Comparison of ENCODE assay signal across 10 cellular contexts in genomic region chr3:45507820-45508317, GRCh38.
A peak's percentile ranks its signal among the peaks of the same experiment; 100 is the strongest.
DNase-seq lines count a peak whose midpoint lies in the region; ATAC-seq and TF ChIP-seq lines count a peak whose summit lies in the region.
"Had no signal": no experiment of that assay in that cellular context is flagged by ENCODE, and none has a peak within 500 bp of the region (broad histone marks: within the 10 kb centered on the region; RNA-seq: fewer than 3 reads in every experiment).

No MANE protein-coding gene starts in this region.

- H3K9me3 ChIP-seq in cardiac muscle cell (ENCODE audit: low read depth) = no peaks in the 10 kb centered on the region
- H3K9me3 ChIP-seq in skeletal muscle tissue (ENCODE audit: control insufficient read depth in 3 of 3, low read length in 3 of 3) = no peaks in the 10 kb centered on the region

- intact Hi-C loops in activated CD4-positive, alpha-beta T cell treated with anti-CD3 and anti-CD28 coated beads for 36 hours (cut with DNase I, micrococcal nuclease) = loop anchor here (2.0 to 5.0 kb wide), 6 partner anchors 21 to 466 kb away; partner anchors contain the start of gene TMEM158 (in 1 of the 2)

- H3K4me1 Mint-ChIP-seq in activated CD4-positive, alpha-beta T cell treated with anti-CD3 and anti-CD28 coated beads for 36 hours = peaks cover 13% of the 10 kb centered on the region

- ATAC-seq in activated CD4-positive, alpha-beta T cell treated with anti-CD3 and anti-CD28 coated beads for 36 hours = no peak
- no peak for ATAC-seq in HG03521 (IDR thresholded peaks at IDR 0.05; ENCODE audit: unreplicated experiment)

- H3K4me3 ChIP-seq in cardiac muscle cell = no peak overlapping the region
- no peak overlapping the region for H3K4me3 ChIP-seq in skeletal muscle tissue (ENCODE audit: low read length in 3 of 3)

- H3K4me1 ChIP-seq in cardiac muscle cell (ENCODE audit: low read depth) = no peaks in the 10 kb centered on the region
- peaks cover 0 to 10% (median 9%) of the 10 kb centered on the region in 3 donors for H3K4me1 ChIP-seq in skeletal muscle tissue (ENCODE audit: control insufficient read depth in 3 of 3, insufficient read depth in 3 of 3, low read length in 3 of 3)

- no peaks in the 10 kb centered on the region for H3K27me3 Mint-ChIP-seq in activated CD4-positive, alpha-beta T cell treated with anti-CD3 and anti-CD28 coated beads for 36 hours
- H3K27me3 Mint-ChIP-seq: T-cell had no signal

- H3K27ac Mint-ChIP-seq in activated CD4-positive, alpha-beta T cell treated with anti-CD3 and anti-CD28 coated beads for 36 hours = no peak overlapping the region
- H3K27ac Mint-ChIP-seq: T-cell had no signal

- peak overlapping the region in 2 of 3 donors; percentile 2 to 17 for H3K9ac ChIP-seq in skeletal muscle tissue (ENCODE audit: low read depth in 1 of 3, low read length in 3 of 3)

- no peaks in the 10 kb centered on the region for H3K36me3 ChIP-seq in cardiac muscle cell
- H3K36me3 ChIP-seq in skeletal muscle tissue (ENCODE audit: control insufficient read depth in 3 of 3, insufficient read depth in 3 of 3, low read length in 3 of 3) = peaks cover 0 to 3% (median under 1%) of the 10 kb centered on the region in 3 donors

- H3K27ac ChIP-seq in cardiac muscle cell = no peak overlapping the region
- no peak overlapping the region for H3K27ac ChIP-seq in skeletal muscle tissue (ENCODE audit: low read depth, low read length)
- H3K27ac ChIP-seq: 22Rv1 had no signal

- POLR2A ChIA-PET in activated CD4-positive, alpha-beta T cell treated with anti-CD3 and anti-CD28 coated beads for 36 hours (lab: Charles Lee) = no interaction called here

- TF ChIP-seq CTCF in cardiac muscle cell (IDR thresholded peaks at IDR 0.05; ENCODE audit: low read depth, low read length) = peak; percentile 58

- CTCF ChIA-PET in activated CD4-positive, alpha-beta T cell treated with anti-CD3 and anti-CD28 coated beads for 36 hours (lab: Charles Lee) = interaction anchor here (0.5 to 3.1 kb wide), 15 partner anchors 10 to 470 kb away, joined by 3 to 14 read pairs (median 4); no protein-coding TSS in a partner anchor

- no peaks in the 10 kb centered on the region for H3K27me3 ChIP-seq in cardiac muscle cell
- H3K27me3 ChIP-seq in skeletal muscle tissue (ENCODE audit: control insufficient read depth in 3 of 3, insufficient read depth in 3 of 3, low read length in 3 of 3) = no peaks in the 10 kb centered on the region

- no peaks in the 10 kb centered on the region for H3K9me3 Mint-ChIP-seq in activated CD4-positive, alpha-beta T cell treated with anti-CD3 and anti-CD28 coated beads for 36 hours (ENCODE audit: low read depth)
- H3K9me3 Mint-ChIP-seq: T-cell had no signal

- DNase-seq in DMS53 (lab: John Stamatoyannopoulos, UW) (peak; percentile 1), DMS53 treated with DMSO at 0.1 percent for 48 hours (lab: John Stamatoyannopoulos, UW; ENCODE audit: unreplicated experiment) (no peak), SW480 (ENCODE audit: low spot score) (peak; percentile 81), cardiac muscle cell (ENCODE audit: low read depth in 1 of 2, low spot score in 1 of 2) (peak; percentile 58 to 73), activated gamma-delta T cell (lab: John Stamatoyannopoulos, UW) (no peak)
- no peak for DNase-seq in activated CD4-positive, alpha-beta T cell treated with anti-CD3 and anti-CD28 coated beads for 36 hours
- DNase-seq: T-cell had no signal

- H3K4me3 Mint-ChIP-seq in activated CD4-positive, alpha-beta T cell treated with anti-CD3 and anti-CD28 coated beads for 36 hours = no peak overlapping the region
- H3K4me3 Mint-ChIP-seq: T-cell had no signal

- peaks cover 6% of the 10 kb centered on the region for H3K36me3 Mint-ChIP-seq in activated CD4-positive, alpha-beta T cell treated with anti-CD3 and anti-CD28 coated beads for 36 hours (ENCODE audit: low read depth)

Comparison
In these comparisons a context has a peak if more than half of its experiments do, and no peak if none do; other contexts are left out.
1. DNase-seq: peak in DMS53 (single experiment), SW480 (single experiment) and cardiac muscle cell (2 of 2); none in DMS53 treated with DMSO at 0.1 percent for 48 hours (single experiment), activated gamma-delta T cell (single experiment) and activated CD4-positive, alpha-beta T cell treated with anti-CD3 and anti-CD28 coated beads for 36 hours (single experiment).